Comparison of ENCODE assay signal across 20 cellular contexts in the genomic region with DNA sequence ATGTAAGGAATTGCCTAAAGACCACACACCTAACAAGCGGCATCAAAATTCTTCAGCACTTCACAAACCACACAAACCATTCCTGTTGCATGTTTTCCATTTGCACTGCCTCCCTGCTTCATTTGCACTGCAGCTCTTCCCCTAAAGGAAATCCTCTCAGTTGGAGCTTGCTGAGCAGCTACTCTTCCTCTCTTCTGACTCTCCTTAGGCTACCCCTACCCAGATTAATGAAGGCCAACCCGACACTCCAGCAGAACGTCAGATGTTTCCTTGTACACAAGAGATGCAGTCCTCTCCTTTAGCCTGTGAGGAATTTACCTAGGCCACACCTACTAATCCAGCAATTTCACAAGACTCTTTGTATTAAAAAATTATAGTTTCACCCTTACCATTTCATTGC. TPM values are rescaled to one million over a fixed set of nuclear protein-coding genes. Genes with fewer than 3 reads are reported as not detected.
"Had no signal": no experiment of that assay in that cellular context is flagged by ENCODE, and none has a peak within 500 bp of the region (broad histone marks: within the 10 kb centered on the region; RNA-seq: fewer than 3 reads in every experiment).

No MANE protein-coding gene starts in this region.

- H3K4me1 Mint-ChIP-seq: naive thymus-derived CD4-positive, alpha-beta T cell; nephron progenitor cell; stimulated activated effector memory CD8-positive, alpha-beta T cell treated with anti-CD3 and anti-CD28 coated beads, Interleukin-12 subunit alpha, Interleukin-12 subunit beta, amount 100 ng/mL, for 72 hours had no signal

- H3K4me3 Mint-ChIP-seq: naive thymus-derived CD4-positive, alpha-beta T cell; nephron progenitor cell; stimulated activated effector memory CD8-positive, alpha-beta T cell treated with anti-CD3 and anti-CD28 coated beads, Interleukin-12 subunit alpha, Interleukin-12 subunit beta, amount 100 ng/mL, for 72 hours; stimulated activated naive CD8-positive, alpha-beta T cell treated with anti-CD3 and anti-CD28 coated beads, Interleukin-15, Interleukin-2, amounts not matched to agents 100 ng/mL and 50 ng/mL, for 24 hours had no signal

- H3K27ac Mint-ChIP-seq: naive thymus-derived CD4-positive, alpha-beta T cell; nephron progenitor cell; stimulated activated effector memory CD8-positive, alpha-beta T cell treated with anti-CD3 and anti-CD28 coated beads, Interleukin-12 subunit alpha, Interleukin-12 subunit beta, amount 100 ng/mL, for 72 hours; stimulated activated naive CD8-positive, alpha-beta T cell treated with anti-CD3 and anti-CD28 coated beads, Interleukin-15, Interleukin-2, amounts not matched to agents 100 ng/mL and 50 ng/mL, for 24 hours had no signal

- H3K4me1 ChIP-seq: esophagus muscularis mucosa, parathyroid adenoma, psoas muscle, right lobe of liver, testis, tibial nerve, upper lobe of right lung had no signal

- H3K27me3 ChIP-seq: esophagus muscularis mucosa, right lobe of liver, testis, tibial nerve, upper lobe of right lung had no signal

- H3K9me3 Mint-ChIP-seq: nephron progenitor cell; stimulated activated effector memory CD8-positive, alpha-beta T cell treated with anti-CD3 and anti-CD28 coated beads, Interleukin-12 subunit alpha, Interleukin-12 subunit beta, amount 100 ng/mL, for 72 hours; stimulated activated naive CD8-positive, alpha-beta T cell treated with anti-CD3 and anti-CD28 coated beads, Interleukin-15, Interleukin-2, amounts not matched to agents 100 ng/mL and 50 ng/mL, for 24 hours had no signal

- H3K4me3 ChIP-seq: esophagus muscularis mucosa, hepatocyte, psoas muscle, right lobe of liver, testis, tibial nerve, upper lobe of right lung had no signal

- H3K9me3 ChIP-seq: esophagus muscularis mucosa, psoas muscle, right lobe of liver, testis, tibial nerve, upper lobe of right lung had no signal

- H3K36me3 ChIP-seq: esophagus muscularis mucosa, right lobe of liver, tibial nerve, upper lobe of right lung had no signal

- ATAC-seq: naive thymus-derived CD4-positive, alpha-beta T cell; psoas muscle; right lobe of liver; stimulated activated effector memory CD8-positive, alpha-beta T cell treated with anti-CD3 and anti-CD28 coated beads, Interleukin-12 subunit alpha, Interleukin-12 subunit beta, amount 100 ng/mL, for 72 hours; upper lobe of right lung had no signal

- DNase-seq: effector memory CD4-positive, alpha-beta T cell; head of caudate nucleus; kidney glomerular epithelial cell; naive thymus-derived CD4-positive, alpha-beta T cell; nephron progenitor cell; psoas muscle; retina; right lobe of liver; stimulated activated CD4-positive, alpha-beta T cell treated with anti-CD3 and anti-CD28 coated beads, Interleukin-4, amount 100 ng/mL, for 1 hour; stimulated activated CD8-positive, alpha-beta memory T cell treated with anti-CD3 and anti-CD28 coated beads, Interleukin-4, amount 100 ng/mL, for 48 hours; testis; upper lobe of right lung had no signal

- H3K36me3 Mint-ChIP-seq: naive thymus-derived CD4-positive, alpha-beta T cell; stimulated activated effector memory CD8-positive, alpha-beta T cell treated with anti-CD3 and anti-CD28 coated beads, Interleukin-12 subunit alpha, Interleukin-12 subunit beta, amount 100 ng/mL, for 72 hours had no signal

- H3K27ac ChIP-seq: epithelial cell of prostate, esophagus muscularis mucosa, hepatocyte, parathyroid adenoma, psoas muscle, right lobe of liver, testis, tibial nerve, upper lobe of right lung had no signal

RNA-seq across cellular contexts. Expression of gene BEND6, which starts 8.1 kb away (rescaled TPM):
- total RNA-seq: lung microvascular endothelial cell, right lobe of liver had no signal
- polyA plus RNA-seq: naive thymus-derived CD4-positive, alpha-beta T cell had no signal
